In genomic region chr12:14365294-14366210, GRCh38 we compare ENCODE assay signal across 8 cellular contexts. TPM values are rescaled to one million over a fixed set of nuclear protein-coding genes. Genes with fewer than 3 reads are reported as not detected.
A peak's percentile ranks its signal among the peaks of the same experiment; 100 is the strongest.
DNase-seq lines count a peak whose midpoint lies in the region; ATAC-seq and TF ChIP-seq lines count a peak whose summit lies in the region.

ATF7IP (plus strand) TSS chr12:14365682; CDS start chr12:14423916, 58,234 bp downstream.

- ATAC-seq in GM19463 (IDR thresholded peaks at IDR 0.05; ENCODE audit: unreplicated experiment): peak; percentile 45

- H3K36me3 ChIP-seq in endodermal cell (ENCODE audit: control insufficient read depth, insufficient read depth, low read length) (no peaks in the 10 kb centered on the region), mesendoderm (ENCODE audit: control insufficient read depth, insufficient read depth, low read length) (no peaks in the 10 kb centered on the region)

- H3K18ac ChIP-seq in mesendoderm (ENCODE audit: low read length): peak within 1 kb of the TSS; percentile 70

- peaks cover 20% of the 10 kb centered on the region for H3K9me3 Mint-ChIP-seq in endodermal cell

- H3K4ac ChIP-seq in mesendoderm (ENCODE audit: low read depth, low read length): peak within 1 kb of the TSS; percentile 38

- no peaks in the 10 kb centered on the region for H3K27me3 Mint-ChIP-seq in endodermal cell (ENCODE audit: insufficient read depth)

- H3K4me1 ChIP-seq in endodermal cell (ENCODE audit: control insufficient read depth, insufficient read depth, low read length) (peaks cover 3% of the 10 kb centered on the region), mesendoderm (ENCODE audit: control insufficient read depth, low read depth, low read length) (peaks cover 1% of the 10 kb centered on the region)

- TF ChIP-seq CTCF in endodermal cell (conservative IDR thresholded peaks at IDR 0.05): peak; percentile 65

- H2BK5ac ChIP-seq in mesendoderm (ENCODE audit: low read length): no peak within 1 kb of the TSS

- H2AK5ac ChIP-seq in mesendoderm (ENCODE audit: low read length): no peak within 1 kb of the TSS

- H2BK15ac ChIP-seq in mesendoderm (replicated peaks; ENCODE audit: low read depth): peak within 1 kb of the TSS; percentile 46

- H4K5ac ChIP-seq in mesendoderm (ENCODE audit: low read length): no peak within 1 kb of the TSS

- DNase-seq in CMK (ENCODE audit: low read depth) (peak; percentile 81), HS-27A (ENCODE audit: low read depth) (peak; percentile 92), NOMO-1 (lab: John Stamatoyannopoulos, UW; ENCODE audit: unreplicated experiment in 2 of 2) (peak; percentile 96 to 99), endodermal cell (peak; percentile 99), mesendoderm (peak; percentile 99)
- DNase-seq in activated CD8-positive, alpha-beta memory T cell treated with anti-CD3 and anti-CD28 coated beads, Interleukin-2, amount 50 U/mL, for 1 hour (ENCODE audit: extremely low read depth): peak; percentile 95
- DNase-seq in stimulated activated CD8-positive, alpha-beta memory T cell treated with anti-CD3 and anti-CD28 coated beads, Interleukin-15, amount 100 ng/mL, for 1 hour (ENCODE audit: low read depth): peak; percentile 91

- peak within 1 kb of the TSS; percentile 81 for H3K4me3 Mint-ChIP-seq in endodermal cell

- peak within 1 kb of the TSS; percentile 96 for H3K9ac ChIP-seq in endodermal cell (ENCODE audit: extremely low read depth, low read length, poor library complexity, severe bottlenecking)
- H3K9ac ChIP-seq in mesendoderm (ENCODE audit: low read length): peak within 1 kb of the TSS; percentile 67

- no peak within 1 kb of the TSS for H3K4me2 ChIP-seq in mesendoderm (ENCODE audit: low read length)

- peak within 1 kb of the TSS; percentile 97 for H3K27ac Mint-ChIP-seq in endodermal cell

- peaks cover 7% of the 10 kb centered on the region for H3K4me1 Mint-ChIP-seq in endodermal cell

- peak within 1 kb of the TSS; percentile 99 for H3K27ac ChIP-seq in endodermal cell (ENCODE audit: low read depth, low read length)
- peak within 1 kb of the TSS; percentile 95 for H3K27ac ChIP-seq in mesendoderm (ENCODE audit: low read depth, low read length)

- H3K4me3 ChIP-seq in endodermal cell (ENCODE audit: low read length): peak within 1 kb of the TSS; percentile 98
- peak within 1 kb of the TSS; percentile 64 for H3K4me3 ChIP-seq in mesendoderm (ENCODE audit: low read length)

- peaks cover 20% of the 10 kb centered on the region for H3K79me2 ChIP-seq in mesendoderm (ENCODE audit: control insufficient read depth, insufficient read depth, low read length)

- H3K36me3 Mint-ChIP-seq in endodermal cell (ENCODE audit: low read depth): peaks cover 17% of the 10 kb centered on the region

- H3K9me3 ChIP-seq in endodermal cell (ENCODE audit: control insufficient read depth, low read length): peaks cover 7% of the 10 kb centered on the region

- H3K79me1 ChIP-seq in mesendoderm (ENCODE audit: low read length): no peaks in the 10 kb centered on the region

- H3K23ac ChIP-seq in mesendoderm (ENCODE audit: low read length): no peak within 1 kb of the TSS

- no peak within 1 kb of the TSS for H2BK120ac ChIP-seq in mesendoderm (ENCODE audit: low read depth, low read length)

- H4K8ac ChIP-seq in mesendoderm (ENCODE audit: low read depth, low read length): no peak within 1 kb of the TSS

- H3K27me3 ChIP-seq in endodermal cell (ENCODE audit: control insufficient read depth, insufficient read depth, low read length, poor library complexity, severe bottlenecking) (no peaks in the 10 kb centered on the region), mesendoderm (ENCODE audit: insufficient read depth, low read length, poor library complexity) (no peaks in the 10 kb centered on the region)

- 2 to 3% methylated on average over 20 to 55 of the region's 55 CpGs for WGBS in endodermal cell (ENCODE audit: insufficient coverage in 1 of 2, insufficient read length in 1 of 2), 2 experiments
- WGBS in mesendoderm (ENCODE audit: extremely low coverage, insufficient coverage, low lambda C conversion rate): no CpG with 5 or more reads among the region's 55 CpGs

- H3K56ac ChIP-seq in mesendoderm (ENCODE audit: low read length): peak within 1 kb of the TSS; percentile 88

RNA-seq across cellular contexts. Expression of gene ATF7IP, which starts in this region (rescaled TPM):
- total RNA-seq in endodermal cell: 100 to 1,000 TPM; 174 to 222 TPM
- polyA plus RNA-seq in endodermal cell (2013, experiment 1 of 2): 71.3 TPM
- polyA plus RNA-seq in endodermal cell (2013, experiment 2 of 2): 71.2 TPM
- 32.6 TPM for polyA plus RNA-seq in mesendoderm (2013, experiment 1 of 2)
- 32.6 TPM for polyA plus RNA-seq in mesendoderm (2013, experiment 2 of 2)

Comparison
In these comparisons a context has a peak if more than half of its experiments do, and no peak if none do; other contexts are left out.
1. Peak in every context shown above with its lines: DNase-seq, ATAC-seq, H3K4me3 ChIP-seq and H3K27ac ChIP-seq.